20 cellular contexts compared by ENCODE assay signal in genomic region chr10:77539147-77539935, GRCh38.
"Had no signal": no experiment of that assay in that cellular context is flagged by ENCODE, and none has a peak within 500 bp of the region (broad histone marks: within the 10 kb centered on the region; RNA-seq: fewer than 3 reads in every experiment).

No MANE protein-coding gene starts in this region.

- H3K27me3 ChIP-seq: colonic mucosa, thyroid gland, vagina had no signal

- H3K27ac ChIP-seq: colonic mucosa, left lung, thyroid gland, vagina, WERI-Rb-1 had no signal

- H3K27ac Mint-ChIP-seq: activated CD4-positive, alpha-beta memory T cell treated with anti-CD3 and anti-CD28 coated beads, Interleukin-2, amount 10 ng/mL, durations not matched to agents 7 days and 5 days; activated CD4-positive, alpha-beta T cell treated with anti-CD3 and anti-CD28 coated beads for 36 hours; activated T-helper 17 cell treated with anti-CD3 and anti-CD28 coated beads, Interleukin-2, amount 50 U/mL, for 72 hours; brain had no signal

- H3K36me3 ChIP-seq: colonic mucosa, left lung, thyroid gland, vagina, WERI-Rb-1 had no signal

- H3K4me3 Mint-ChIP-seq: activated CD4-positive, alpha-beta memory T cell treated with anti-CD3 and anti-CD28 coated beads, Interleukin-2, amount 10 ng/mL, durations not matched to agents 7 days and 5 days; activated CD4-positive, alpha-beta T cell treated with anti-CD3 and anti-CD28 coated beads for 36 hours; activated T-helper 17 cell treated with anti-CD3 and anti-CD28 coated beads, Interleukin-2, amount 50 U/mL, for 72 hours; brain; central memory CD8-positive, alpha-beta T cell; naive B cell; neural crest cell had no signal

- ATAC-seq: activated CD4-positive, alpha-beta T cell treated with anti-CD3 and anti-CD28 coated beads for 36 hours; activated T-helper 17 cell treated with anti-CD3 and anti-CD28 coated beads, Interleukin-2, amount 50 U/mL, for 72 hours; left lung had no signal

- H3K9me3 ChIP-seq: colonic mucosa, left lung, thyroid gland, vagina had no signal

- H3K4me1 Mint-ChIP-seq: activated CD4-positive, alpha-beta memory T cell treated with anti-CD3 and anti-CD28 coated beads, Interleukin-2, amount 10 ng/mL, durations not matched to agents 7 days and 5 days; activated CD4-positive, alpha-beta T cell treated with anti-CD3 and anti-CD28 coated beads for 36 hours; activated T-helper 17 cell treated with anti-CD3 and anti-CD28 coated beads, Interleukin-2, amount 50 U/mL, for 72 hours; brain; central memory CD8-positive, alpha-beta T cell; neural crest cell had no signal

- H3K27me3 Mint-ChIP-seq: activated CD4-positive, alpha-beta T cell treated with anti-CD3 and anti-CD28 coated beads for 36 hours had no signal

- H3K4me1 ChIP-seq: colonic mucosa, thyroid gland, vagina had no signal

- DNase-seq: activated CD4-positive, alpha-beta memory T cell treated with anti-CD3 and anti-CD28 coated beads, Interleukin-2, amount 10 ng/mL, durations not matched to agents 7 days and 5 days; activated CD4-positive, alpha-beta T cell treated with anti-CD3 and anti-CD28 coated beads for 36 hours; activated naive CD4-positive, alpha-beta T cell treated with Interleukin-2 at 50 U/mL for 16 hours; activated T-cell treated with anti-CD3 and anti-CD28 coated beads, Interleukin-2, amount 50 U/mL, for 1 hour; colonic mucosa; foreskin melanocyte; kidney; left lung; naive B cell; retina; stimulated activated CD8-positive, alpha-beta memory T cell treated with anti-CD3 and anti-CD28 coated beads, Interleukin-4, amount 100 ng/mL, for 48 hours; stimulated activated naive CD4-positive, alpha-beta T cell treated with Interleukin-2 at 50 U/mL for 16 hours; SW 1271; thyroid gland; WERI-Rb-1 had no signal

- H3K9me3 Mint-ChIP-seq: activated CD4-positive, alpha-beta memory T cell treated with anti-CD3 and anti-CD28 coated beads, Interleukin-2, amount 10 ng/mL, durations not matched to agents 7 days and 5 days had no signal

- H3K4me3 ChIP-seq: colonic mucosa, left lung, thyroid gland, vagina had no signal
